ENCODE assay signal across 9 cellular contexts in genomic region chr7:44477063-44477830, GRCh38. TPM values are rescaled to one million over a fixed set of nuclear protein-coding genes. Genes with fewer than 3 reads are reported as not detected.
DNase-seq lines count a peak whose midpoint lies in the region; ATAC-seq, FAIRE-seq and TF ChIP-seq lines count a peak whose summit lies in the region.
"Had no signal": no experiment of that assay in that cellular context is flagged by ENCODE, and none has a peak within 500 bp of the region (broad histone marks: within the 10 kb centered on the region; RNA-seq: fewer than 3 reads in every experiment).

No MANE protein-coding gene starts in this region.

- H3K27ac ChIP-seq in HCT116 (ENCODE audit: low read depth, low read length) (no peak overlapping the region), astrocyte (ENCODE audit: low read depth, low read length) (no peak overlapping the region), gastrocnemius medialis (peak overlapping the region in 3 of 4 donors; percentile 6 to 47 (median 38))

- no peaks in the 10 kb centered on the region for H3K9me2 ChIP-seq in HCT116 (ENCODE audit: insufficient read depth)

- no peaks in the 10 kb centered on the region for H3K9me3 Mint-ChIP-seq in astrocyte (ENCODE audit: unreplicated experiment)

- POLR2A ChIA-PET in HCT116 (lab: Charles Lee) = interaction anchor here (0.7 kb wide), 1 partner anchor 69 kb away, joined by 4 read pairs; no protein-coding TSS in a partner anchor

- BruUV-seq in HCT116 (replicated peaks; lab: Mats Ljungman, UMichigan) = no TSS peak

- H3K27ac Mint-ChIP-seq in astrocyte (ENCODE audit: unreplicated experiment) = no peak overlapping the region

- no peaks in the 10 kb centered on the region for H3K27me3 Mint-ChIP-seq in astrocyte (ENCODE audit: low read depth, unreplicated experiment)

- H3K27me3 ChIP-seq in HCT116 (ENCODE audit: insufficient read depth, low read length) = no peaks in the 10 kb centered on the region
- no peaks in the 10 kb centered on the region for H3K27me3 ChIP-seq in astrocyte (ENCODE audit: insufficient read depth, low read length)
- H3K27me3 ChIP-seq in gastrocnemius medialis = no peaks in the 10 kb centered on the region

- RAD21 ChIA-PET in HCT116 (lab: Charles Lee; ENCODE audit: low non-redundant PET in 1 of 2, low total read pairs in 2 of 2, uncharacterized antibody in 2 of 2, unreplicated experiment in 2 of 2) = interaction anchor here (0.7 kb wide), 2 partner anchors 102 to 391 kb away, joined by 3 to 5 read pairs; no protein-coding TSS in a partner anchor

- no peak overlapping the region for H2AFZ ChIP-seq in HCT116 (ENCODE audit: low read depth, low read length, poor library complexity, severe bottlenecking)
- H2AFZ ChIP-seq in astrocyte (ENCODE audit: low read depth, low read length) = no peak overlapping the region

- peaks cover 79% of the 10 kb centered on the region for H3K79me2 ChIP-seq in HCT116 (ENCODE audit: insufficient read depth, low read length)
- peaks cover 34% of the 10 kb centered on the region for H3K79me2 ChIP-seq in astrocyte (ENCODE audit: insufficient read depth, low read length)

- peak; percentile 95 for ATAC-seq in HCT116
- peak; percentile 85 to 99 for ATAC-seq in gastrocnemius medialis
- ATAC-seq in HG02852 (IDR thresholded peaks at IDR 0.05; ENCODE audit: unreplicated experiment) = no peak

- no peaks in the 10 kb centered on the region for H3K9me3 ChIP-seq in HCT116 (ENCODE audit: control insufficient read depth in 1 of 2, insufficient read depth in 1 of 2, low read depth in 1 of 2, low read length in 2 of 2)
- no peaks in the 10 kb centered on the region for H3K9me3 ChIP-seq in astrocyte (ENCODE audit: insufficient read depth, low read depth, low read length)
- H3K9me3 ChIP-seq in gastrocnemius medialis = no peaks in the 10 kb centered on the region

- H3K4me1 ChIP-seq in HCT116 (ENCODE audit: control insufficient read depth in 1 of 2, insufficient read depth in 2 of 2, low read length in 2 of 2) (peaks cover 0 to 19% of the 10 kb centered on the region in 2 experiments; a peak in 2 of 4 replicates), astrocyte (ENCODE audit: insufficient read depth, low read length) (peaks cover 11% of the 10 kb centered on the region), gastrocnemius medialis (peaks cover 27 to 35% of the 10 kb centered on the region in 2 donors)

- peaks cover 7% of the 10 kb centered on the region for H4K20me1 ChIP-seq in HCT116 (ENCODE audit: insufficient read depth)
- peaks cover 62% of the 10 kb centered on the region for H4K20me1 ChIP-seq in astrocyte (ENCODE audit: insufficient read depth, low read length)

- TF ChIP-seq CTCF in HCT116 (IDR thresholded peaks at IDR 0.05 in 2 of 3, conservative IDR thresholded peaks at IDR 0.05 in 1 of 3; ENCODE audit: borderline replicate concordance in 1 of 3, insufficient read depth in 1 of 3, low read depth in 2 of 3, low read length in 2 of 3) (peak; percentile 62 to 92 (median 92)), astrocyte (IDR thresholded peaks at IDR 0.05; ENCODE audit: insufficient read depth, low read depth, low read length) (peak; percentile 100), gastrocnemius medialis (IDR thresholded peaks at IDR 0.05 in 4 of 5, conservative IDR thresholded peaks at IDR 0.05 in 1 of 5) (peak; percentile 89 to 95 (median 90))

- in situ Hi-C loops in gastrocnemius medialis (cut with MboI; ENCODE audit: low sequenced_read_pairs in 4 of 4) = loop anchor here (5.0 to 25.0 kb wide), 6 partner anchors 102 to 265 kb away; partner anchors contain the start of gene YKT6 (in 1 of the 4)

- no peak overlapping the region for H3K4me3 ChIP-seq in HCT116 (replicated peaks in 1 of 2; ENCODE audit: low read depth in 1 of 2, low read length in 2 of 2)
- no peak overlapping the region for H3K4me3 ChIP-seq in astrocyte (ENCODE audit: insufficient read depth, low read depth, low read length)
- H3K4me3 ChIP-seq in gastrocnemius medialis = no peak overlapping the region

- TF ChIP-seq POLR2A in HCT116 (IDR thresholded peaks at IDR 0.05; ENCODE audit: borderline replicate concordance, extremely low read depth, insufficient read depth, insufficient read length) (no peak), gastrocnemius medialis (IDR thresholded peaks at IDR 0.05) (no peak)

- H3K9ac ChIP-seq in HCT116 (ENCODE audit: low read length) (no peak overlapping the region), astrocyte (ENCODE audit: low read length) (peak overlapping the region; percentile 17)

- TF ChIP-seq RAD21 in HCT116 (IDR thresholded peaks at IDR 0.05; ENCODE audit: low read depth) = peak; percentile 82

- FAIRE-seq in astrocyte (lab: Jason Lieb, UNC) = peak; percentile 82
- FAIRE-seq: islet of Langerhans had no signal

- peaks cover 19% of the 10 kb centered on the region for H3K4me1 Mint-ChIP-seq in astrocyte (ENCODE audit: low read depth, unreplicated experiment)

- CTCF ChIA-PET in HCT116 (lab: Charles Lee) = no interaction called here

- H3K36me3 ChIP-seq in HCT116 (ENCODE audit: control insufficient read depth in 1 of 2, insufficient read depth in 2 of 2, low read length in 2 of 2) (peaks cover 36 to 39% of the 10 kb centered on the region in 2 experiments), astrocyte (ENCODE audit: insufficient read depth, low read length) (peaks cover 15% of the 10 kb centered on the region), gastrocnemius medialis (peaks cover 0 to 35% of the 10 kb centered on the region in 2 donors)

- no peak overlapping the region for H3K4me3 Mint-ChIP-seq in astrocyte (ENCODE audit: unreplicated experiment)

- DNase-seq in GM04504 (ENCODE audit: low read depth) = peak; percentile 65
- DNase-seq in HCT116 (ENCODE audit: low read depth, low spot score) = peak; percentile 40
- peak; percentile 46 for DNase-seq in NCI-H1105 (lab: John Stamatoyannopoulos, UW)
- peak; percentile 28 for DNase-seq in T-helper 22 cell (ENCODE audit: low read depth)
- DNase-seq in astrocyte (ENCODE audit: low read depth) = peak; percentile 65
- DNase-seq in hepatic stellate cell (ENCODE audit: low spot score) = peak; percentile 54
- peak; percentile 47 to 77 for DNase-seq in gastrocnemius medialis

- intact Hi-C loops in HCT116 (cut with micrococcal nuclease) = loop anchor here (1.0 kb wide), 2 partner anchors 236 to 263 kb away; no protein-coding TSS in a partner anchor
- intact Hi-C loops in gastrocnemius medialis (cut with DNase I; ENCODE audit: low total_unique reads) = loop anchor here (1.0 to 5.0 kb wide), 5 partner anchors 46 to 236 kb away; partner anchors contain the start of gene CAMK2B

- no peak overlapping the region for H3K4me2 ChIP-seq in HCT116 (ENCODE audit: low read length)
- H3K4me2 ChIP-seq in astrocyte (ENCODE audit: low read length) = no peak overlapping the region

- peaks cover 6% of the 10 kb centered on the region for H3K36me3 Mint-ChIP-seq in astrocyte (ENCODE audit: low read depth, unreplicated experiment)

TF ChIP-seq in HCT116, 20 proteins besides CTCF, POLR2A, EP300 and RAD21:
- TF ChIP-seq ELF1 (IDR thresholded peaks at IDR 0.05; ENCODE audit: borderline replicate concordance, low read depth) = no peak
- no peak for TF ChIP-seq EZH2 (IDR thresholded peaks at IDR 0.05)
- TF ChIP-seq EGR1 (IDR thresholded peaks at IDR 0.05; ENCODE audit: low read depth) = no peak
- TF ChIP-seq CEBPB (IDR thresholded peaks at IDR 0.05; ENCODE audit: low read depth) = no peak
- TF ChIP-seq ZFX (IDR thresholded peaks at IDR 0.05) = no peak
- no peak for TF ChIP-seq TCF7L2 (IDR thresholded peaks at IDR 0.05; ENCODE audit: borderline replicate concordance, extremely low read depth, insufficient read depth, insufficient read length)
- no peak for TF ChIP-seq SP1 (IDR thresholded peaks at IDR 0.05; ENCODE audit: low read depth)
- no peak for TF ChIP-seq YY1 (IDR thresholded peaks at IDR 0.05; ENCODE audit: extremely low read depth, insufficient replicate concordance, low read depth, low read length)

RNA-seq across cellular contexts. Expression of gene NUDCD3, which starts 13.2 kb away (rescaled TPM):
- total RNA-seq in HCT116 (2021; ENCODE audit: unreplicated experiment) = 94.6 TPM
- polyA plus RNA-seq in HCT116 (2012) = 53.7 and 54.5 TPM in 2 replicates
- 86.8 and 94.6 TPM in 2 replicates for total RNA-seq in astrocyte
- 10 to 100 TPM; 76.2 to 93.4 (median 77.0) TPM for total RNA-seq in gastrocnemius medialis

Comparison
In these comparisons a context has a peak if more than half of its experiments do, and no peak if none do; other contexts are left out.
1. H3K27ac ChIP-seq: peak in gastrocnemius medialis (3 of 4); none in HCT116 (single experiment) and astrocyte (single experiment).
2. Peak in every context shown above with its lines, with median percentiles within 50 percentile points of each other: DNase-seq and CTCF ChIP-seq.